8 cellular contexts compared by ENCODE assay signal in genomic region chr3:73508330-73508954, GRCh38.
A peak's percentile ranks its signal among the peaks of the same experiment; 100 is the strongest.
DNase-seq lines count a peak whose midpoint lies in the region; ATAC-seq and TF ChIP-seq lines count a peak whose summit lies in the region.

No MANE protein-coding gene starts in this region.

- intact Hi-C loops in right lobe of liver (cut with DNase I): no loop called here

- 4% methylated on average over 6 of the region's 6 CpGs for WGBS in right lobe of liver (ENCODE audit: insufficient coverage, low coverage, low lambda C conversion rate, missing lambda C conversion rate)
- 16% methylated on average over 6 of the region's 6 CpGs for WGBS in tibial nerve, 2 donors

- no peak for TF ChIP-seq EP300 in tibial nerve (IDR thresholded peaks at IDR 0.05)

- DNase-seq in EH (ENCODE audit: low read depth): peak; percentile 77
- peak; percentile 39 for DNase-seq in Jurkat, Clone E6-1 (ENCODE audit: low read depth, low spot score)
- DNase-seq in OCI-M1 (lab: John Stamatoyannopoulos, UW): peak; percentile 64
- DNase-seq in choroid plexus epithelial cell (ENCODE audit: low read depth): peak; percentile 86
- peak in 1 of 3 donors; percentile 56 for DNase-seq in right lobe of liver
- DNase-seq in tibial nerve (ENCODE audit: low spot score in 2 of 2): peak in 1 of 2 donors; percentile 73
- no peak for DNase-seq in effector CD4-positive, alpha-beta T cell

- no peak overlapping the region for H3K27ac ChIP-seq in right lobe of liver
- peak overlapping the region in 1 of 4 donors; percentile 37 for H3K27ac ChIP-seq in tibial nerve

- no peaks in the 10 kb centered on the region for H3K9me3 ChIP-seq in right lobe of liver
- H3K9me3 ChIP-seq in tibial nerve: no peaks in the 10 kb centered on the region

- H3K36me3 ChIP-seq in right lobe of liver (no peaks in the 10 kb centered on the region), tibial nerve (no peaks in the 10 kb centered on the region)

- H3K4me3 ChIP-seq in Jurkat, Clone E6-1 (ENCODE audit: low read length): no peak overlapping the region
- H3K4me3 ChIP-seq in choroid plexus epithelial cell (ENCODE audit: low read depth, low read length): no peak overlapping the region
- no peak overlapping the region for H3K4me3 ChIP-seq in right lobe of liver
- H3K4me3 ChIP-seq in tibial nerve: no peak overlapping the region

- peak; percentile 86 for TF ChIP-seq CTCF in choroid plexus epithelial cell (conservative IDR thresholded peaks at IDR 0.05; ENCODE audit: low read depth, low read length)
- peak; percentile 58 to 81 (median 78) for TF ChIP-seq CTCF in right lobe of liver (IDR thresholded peaks at IDR 0.05)
- peak; percentile 57 to 77 (median 64) for TF ChIP-seq CTCF in tibial nerve (IDR thresholded peaks at IDR 0.05)

- H3K27me3 ChIP-seq in right lobe of liver: no peaks in the 10 kb centered on the region
- no peaks in the 10 kb centered on the region for H3K27me3 ChIP-seq in tibial nerve

- ATAC-seq in GM21381 (IDR thresholded peaks at IDR 0.05; ENCODE audit: unreplicated experiment) (peak; percentile 62), right lobe of liver (peak; percentile 81 to 85 (median 83))

- TF ChIP-seq POLR2A in right lobe of liver (IDR thresholded peaks at IDR 0.05): no peak
- TF ChIP-seq POLR2A in tibial nerve (IDR thresholded peaks at IDR 0.05): no peak

- H3K4me1 ChIP-seq in right lobe of liver (peaks cover 0 to 6% (median under 1%) of the 10 kb centered on the region in 4 donors), tibial nerve (peaks cover 0 to 33% (median 26%) of the 10 kb centered on the region in 4 donors)
